9 cellular contexts compared by ENCODE assay signal in genomic region chr19:46426035-46426505, GRCh38. TPM values are rescaled to one million over a fixed set of nuclear protein-coding genes. Genes with fewer than 3 reads are reported as not detected.
DNase-seq lines count a peak whose midpoint lies in the region; ATAC-seq lines count a peak whose summit lies in the region.
"Had no signal": no experiment of that assay in that cellular context is flagged by ENCODE, and none has a peak within 500 bp of the region (broad histone marks: within the 10 kb centered on the region; RNA-seq: fewer than 3 reads in every experiment).

No MANE protein-coding gene starts in this region.

- H3K79me1 ChIP-seq in mesenchymal stem cell (replicated peaks; ENCODE audit: low read length, poor library complexity, severe bottlenecking): no peaks in the 10 kb centered on the region

- no peak overlapping the region for H3K27ac Mint-ChIP-seq in activated naive CD4-positive, alpha-beta T cell treated with anti-CD3 and anti-CD28 coated beads for 36 hours

- H3K9me3 ChIP-seq in mesenchymal stem cell (ENCODE audit: control insufficient read depth, low read length): no peaks in the 10 kb centered on the region

- WGBS in mesenchymal stem cell: 6% methylated on average over 10 of the region's 10 CpGs
- 3% methylated on average over 10 of the region's 10 CpGs for WGBS in urinary bladder

- CTCF ChIA-PET in activated naive CD4-positive, alpha-beta T cell treated with anti-CD3 and anti-CD28 coated beads for 36 hours (lab: Charles Lee): no interaction called here

- peak overlapping the region; percentile 78 for H2BK120ac ChIP-seq in mesenchymal stem cell (ENCODE audit: low read depth, low read length)

- no peaks in the 10 kb centered on the region for H3K9me3 Mint-ChIP-seq in activated naive CD4-positive, alpha-beta T cell treated with anti-CD3 and anti-CD28 coated beads for 36 hours

- no peak overlapping the region for H2BK12ac ChIP-seq in mesenchymal stem cell (ENCODE audit: low read length in 2 of 2)

- H3K23ac ChIP-seq in mesenchymal stem cell (ENCODE audit: low read length in 2 of 2): no peak overlapping the region

- ATAC-seq in HG03159 (IDR thresholded peaks at IDR 0.05; ENCODE audit: unreplicated experiment): no peak

- H3K27me3 ChIP-seq in mesenchymal stem cell (ENCODE audit: control insufficient read depth in 1 of 2, insufficient read depth in 1 of 2, low read length in 2 of 2): peaks cover 15 to 43% of the 10 kb centered on the region in 2 experiments

- H3K27ac ChIP-seq in caudate nucleus (ENCODE audit: low read depth, low read length): peak overlapping the region; percentile 36
- peak overlapping the region; percentile 96 for H3K27ac ChIP-seq in mesenchymal stem cell (ENCODE audit: low read length, poor library complexity, severe bottlenecking)
- H3K27ac ChIP-seq in urinary bladder (ENCODE audit: low read depth): no peak overlapping the region
- H3K27ac ChIP-seq: SK-N-MC had no signal

- intact Hi-C loops in activated naive CD4-positive, alpha-beta T cell treated with anti-CD3 and anti-CD28 coated beads for 36 hours (cut with micrococcal nuclease): no loop called here

- no peak overlapping the region for H4K91ac ChIP-seq in mesenchymal stem cell (ENCODE audit: low read length)

- H3K4me3 ChIP-seq in mesenchymal stem cell (ENCODE audit: insufficient read depth in 1 of 2, low read depth in 1 of 2, low read length in 2 of 2): peak overlapping the region; percentile 67 to 82
- H3K4me3 ChIP-seq in urinary bladder (ENCODE audit: low read depth, low read length): peak overlapping the region; percentile 34

- peaks cover 2% of the 10 kb centered on the region for H3K36me3 Mint-ChIP-seq in activated naive CD4-positive, alpha-beta T cell treated with anti-CD3 and anti-CD28 coated beads for 36 hours (ENCODE audit: low read depth)

- peak overlapping the region; percentile 74 for H3K9ac ChIP-seq in mesenchymal stem cell (ENCODE audit: low read length)

- peaks cover 29% of the 10 kb centered on the region for H3K4me1 Mint-ChIP-seq in activated naive CD4-positive, alpha-beta T cell treated with anti-CD3 and anti-CD28 coated beads for 36 hours (ENCODE audit: low read depth)

- H4K8ac ChIP-seq in mesenchymal stem cell (ENCODE audit: low read length): peak overlapping the region; percentile 99

- H3K4me3 Mint-ChIP-seq in activated naive CD4-positive, alpha-beta T cell treated with anti-CD3 and anti-CD28 coated beads for 36 hours: peak overlapping the region; percentile 65

- H3K27me3 Mint-ChIP-seq in activated naive CD4-positive, alpha-beta T cell treated with anti-CD3 and anti-CD28 coated beads for 36 hours (ENCODE audit: low read depth): peaks cover 68% of the 10 kb centered on the region

- H2AK5ac ChIP-seq in mesenchymal stem cell (ENCODE audit: low read length, severe bottlenecking): no peak overlapping the region

- no peak overlapping the region for H2BK15ac ChIP-seq in mesenchymal stem cell (ENCODE audit: low read depth, poor library complexity, severe bottlenecking)

- H3K36me3 ChIP-seq in mesenchymal stem cell (ENCODE audit: control insufficient read depth in 1 of 2, insufficient read depth in 2 of 2, low read depth in 1 of 2, low read length in 2 of 2) (no peaks in the 10 kb centered on the region), urinary bladder (ENCODE audit: insufficient read depth) (no peaks in the 10 kb centered on the region)

- H3K4ac ChIP-seq in mesenchymal stem cell (ENCODE audit: low read depth in 1 of 2, low read length in 2 of 2): peak overlapping the region in 1 of 2 experiments; percentile 99

- peak overlapping the region; percentile 99 for H3K4me2 ChIP-seq in mesenchymal stem cell (ENCODE audit: low read length, poor library complexity, severe bottlenecking)

- H3K14ac ChIP-seq in mesenchymal stem cell (ENCODE audit: low read length in 2 of 2): peak overlapping the region in 1 of 2 experiments; percentile 97

- H3K18ac ChIP-seq in mesenchymal stem cell (ENCODE audit: low read depth in 1 of 2, low read length in 2 of 2): peak overlapping the region; percentile 97 to 99

- H2BK5ac ChIP-seq in mesenchymal stem cell (ENCODE audit: low read depth, low read length, poor library complexity, severe bottlenecking): peak overlapping the region; percentile 93

- no peak for DNase-seq in activated naive CD4-positive, alpha-beta T cell treated with anti-CD3 and anti-CD28 coated beads for 36 hours
- no peak for DNase-seq in activated naive CD4-positive, alpha-beta T cell treated with Interleukin-2 at 50 U/mL for 16 hours
- DNase-seq in caudate nucleus (lab: John Stamatoyannopoulos, UW) (peak in 10 of 61 donors; percentile 22 to 64 (median 50)), mesenchymal stem cell (peak; percentile 62), cortex of kidney (lab: John Stamatoyannopoulos, UW) (no peak), SIG-M5 (lab: John Stamatoyannopoulos, UW) (no peak)

- H3K4me1 ChIP-seq in mesenchymal stem cell (ENCODE audit: control insufficient read depth, insufficient read depth, low read depth, low read length) (peaks cover 14% of the 10 kb centered on the region), urinary bladder (ENCODE audit: insufficient read depth) (no peaks in the 10 kb centered on the region)

- H2AFZ ChIP-seq in mesenchymal stem cell (ENCODE audit: low read depth, low read length): peak overlapping the region; percentile 93

RNA-seq across cellular contexts. Expression of gene PNMA8C, which starts 2.7 kb away (rescaled TPM):
- not detected for total RNA-seq in activated naive CD4-positive, alpha-beta T cell treated with anti-CD3 and anti-CD28 coated beads for 36 hours
- 0.03 TPM for polyA plus RNA-seq in mesenchymal stem cell (2013, experiment 1 of 2)
- 0.03 TPM for polyA plus RNA-seq in mesenchymal stem cell (2013, experiment 2 of 2)
- 1.6 TPM for total RNA-seq in urinary bladder
- 0.68 TPM for polyA plus RNA-seq in urinary bladder

RNA-seq across cellular contexts. Expression of gene CCDC8, which starts 12.7 kb away (rescaled TPM):
- total RNA-seq in activated naive CD4-positive, alpha-beta T cell treated with anti-CD3 and anti-CD28 coated beads for 36 hours: not detected
- polyA plus RNA-seq in mesenchymal stem cell (2013, experiment 1 of 2): 17.9 TPM
- 17.9 TPM for polyA plus RNA-seq in mesenchymal stem cell (2013, experiment 2 of 2)
- total RNA-seq in urinary bladder: 42.6 TPM
- 20.4 TPM for polyA plus RNA-seq in urinary bladder

RNA-seq across cellular contexts. Expression of gene PNMA8A, which starts 45.3 kb away (rescaled TPM):
- 1 to 10 TPM; 1.1 to 1.5 TPM for total RNA-seq in activated naive CD4-positive, alpha-beta T cell treated with anti-CD3 and anti-CD28 coated beads for 36 hours
- 13.7 TPM for polyA plus RNA-seq in mesenchymal stem cell (2013, experiment 1 of 2)
- polyA plus RNA-seq in mesenchymal stem cell (2013, experiment 2 of 2): 14.5 TPM
- 14.3 TPM for total RNA-seq in urinary bladder
- 16.3 TPM for polyA plus RNA-seq in urinary bladder

Comparison
In these comparisons a context has a peak if more than half of its experiments do, and no peak if none do; other contexts are left out.
1. RNA of gene CCDC8, which starts 12.7 kb away (total RNA-seq): 42.6 TPM in urinary bladder (single experiment); not detected in activated naive CD4-positive, alpha-beta T cell treated with anti-CD3 and anti-CD28 coated beads for 36 hours; every median in the first group is over 10 times any median in the second.